11 cellular contexts compared by ENCODE assay signal in the genomic region with DNA sequence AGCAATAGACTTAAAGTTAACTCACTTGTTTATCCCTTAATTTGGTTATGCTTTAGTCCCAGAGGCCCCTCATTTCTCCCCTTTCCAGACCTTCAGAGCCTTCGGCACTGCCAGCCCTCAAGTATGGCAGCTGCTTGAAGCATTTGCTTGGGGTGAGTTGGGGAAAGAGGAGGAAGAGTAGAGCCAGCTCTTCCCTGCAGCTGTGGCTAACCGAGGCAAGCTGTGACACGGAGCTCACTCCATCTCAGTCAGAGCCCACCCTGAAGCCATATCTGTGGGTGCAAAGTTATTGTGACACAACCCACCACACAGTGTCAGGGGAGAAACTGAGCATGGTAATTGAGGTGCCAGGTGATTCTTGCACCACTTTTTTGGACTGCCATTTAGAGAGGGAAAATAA.
DNase-seq lines count a peak whose midpoint lies in the region; ATAC-seq and TF ChIP-seq lines count a peak whose summit lies in the region.
"Had no signal": no experiment of that assay in that cellular context is flagged by ENCODE, and none has a peak within 500 bp of the region (broad histone marks: within the 10 kb centered on the region; RNA-seq: fewer than 3 reads in every experiment).

No MANE protein-coding gene starts in this region.

- no peak for TF ChIP-seq EP300 in suprapubic skin (IDR thresholded peaks at IDR 0.05)

- H3K36me3 Mint-ChIP-seq in activated CD8-positive, alpha-beta T cell treated with anti-CD3 and anti-CD28 coated beads for 36 hours (ENCODE audit: low read depth): peaks cover 1% of the 10 kb centered on the region
- H3K36me3 Mint-ChIP-seq in CD4-positive, alpha-beta memory T cell: no peaks in the 10 kb centered on the region
- H3K36me3 Mint-ChIP-seq: brain had no signal

- intact Hi-C loops in ascending aorta (cut with DNase I): loop anchor here (5.0 kb wide), 1 partner anchor 204 kb away; no protein-coding TSS in a partner anchor
- intact Hi-C loops in activated CD8-positive, alpha-beta T cell treated with anti-CD3 and anti-CD28 coated beads for 36 hours (cut with micrococcal nuclease): no loop called here
- intact Hi-C loops in CD4-positive, alpha-beta memory T cell (cut with micrococcal nuclease): no loop called here

- peak overlapping the region in 1 of 2 experiments; percentile 73 for H3K14ac ChIP-seq in mesenchymal stem cell (ENCODE audit: low read length in 2 of 2)

- no peak overlapping the region for H3K4me2 ChIP-seq in mesenchymal stem cell (ENCODE audit: low read length, poor library complexity, severe bottlenecking)

- H2BK120ac ChIP-seq in mesenchymal stem cell (ENCODE audit: low read depth, low read length): peak overlapping the region; percentile 2

- no peaks in the 10 kb centered on the region for H3K9me3 ChIP-seq in ascending aorta
- no peaks in the 10 kb centered on the region for H3K9me3 ChIP-seq in mesenchymal stem cell (ENCODE audit: control insufficient read depth, low read length)
- H3K9me3 ChIP-seq in suprapubic skin: no peaks in the 10 kb centered on the region
- H3K9me3 ChIP-seq in CD4-positive, alpha-beta memory T cell (ENCODE audit: control insufficient read depth in 1 of 2, low read length in 2 of 2): no peaks in the 10 kb centered on the region

- H3K4ac ChIP-seq in mesenchymal stem cell (ENCODE audit: low read depth in 1 of 2, low read length in 2 of 2): peak overlapping the region; percentile 80 to 96

- 100% methylated on average over 3 of the region's 3 CpGs for WGBS in mesenchymal stem cell
- 83% methylated on average over 3 of the region's 3 CpGs for WGBS in suprapubic skin

- no peak overlapping the region for H3K4me3 ChIP-seq in ascending aorta
- H3K4me3 ChIP-seq in mesenchymal stem cell (ENCODE audit: insufficient read depth in 1 of 2, low read depth in 1 of 2, low read length in 2 of 2): no peak overlapping the region
- H3K4me3 ChIP-seq in suprapubic skin: no peak overlapping the region
- H3K4me3 ChIP-seq in CD4-positive, alpha-beta memory T cell (ENCODE audit: low read length in 2 of 2): no peak overlapping the region

- peak overlapping the region; percentile 47 to 89 for H3K27ac ChIP-seq in ascending aorta
- H3K27ac ChIP-seq in mesenchymal stem cell (ENCODE audit: low read length, poor library complexity, severe bottlenecking): peak overlapping the region; percentile 96
- H3K27ac ChIP-seq in suprapubic skin: peak overlapping the region; percentile 53
- no peak overlapping the region for H3K27ac ChIP-seq in CD4-positive, alpha-beta memory T cell (ENCODE audit: low read depth, low read length)

- H3K79me1 ChIP-seq in mesenchymal stem cell (replicated peaks; ENCODE audit: low read length, poor library complexity, severe bottlenecking): peaks cover 4% of the 10 kb centered on the region

- H3K18ac ChIP-seq in mesenchymal stem cell (ENCODE audit: low read depth in 1 of 2, low read length in 2 of 2): peak overlapping the region; percentile 71 to 95

- H3K23ac ChIP-seq in mesenchymal stem cell (ENCODE audit: low read length in 2 of 2): no peak overlapping the region

- H2AFZ ChIP-seq in mesenchymal stem cell (ENCODE audit: low read depth, low read length): no peak overlapping the region

- no peak overlapping the region for H2BK15ac ChIP-seq in mesenchymal stem cell (ENCODE audit: low read depth, poor library complexity, severe bottlenecking)

- TF ChIP-seq CTCF in ascending aorta (IDR thresholded peaks at IDR 0.05) (no peak), suprapubic skin (IDR thresholded peaks at IDR 0.05) (no peak)
- no peak for TF ChIP-seq CTCF in activated CD8-positive, alpha-beta T cell treated with anti-CD3 and anti-CD28 coated beads for 36 hours (IDR thresholded peaks at IDR 0.05)

- H3K4me3 Mint-ChIP-seq in activated CD8-positive, alpha-beta T cell treated with anti-CD3 and anti-CD28 coated beads for 36 hours: no peak overlapping the region
- no peak overlapping the region for H3K4me3 Mint-ChIP-seq in CD4-positive, alpha-beta memory T cell
- H3K4me3 Mint-ChIP-seq: brain had no signal

- H3K9me3 Mint-ChIP-seq in activated CD8-positive, alpha-beta T cell treated with anti-CD3 and anti-CD28 coated beads for 36 hours: no peaks in the 10 kb centered on the region
- H3K9me3 Mint-ChIP-seq in CD4-positive, alpha-beta memory T cell: no peaks in the 10 kb centered on the region

- peak overlapping the region; percentile 100 for H2AK5ac ChIP-seq in mesenchymal stem cell (ENCODE audit: low read length, severe bottlenecking)

- peak; percentile 3 for DNase-seq in HT1080 (ENCODE audit: low read depth)
- no peak for DNase-seq in ascending aorta (ENCODE audit: low spot score in 2 of 2)
- no peak for DNase-seq in mesenchymal stem cell
- no peak for DNase-seq in suprapubic skin (ENCODE audit: low spot score in 2 of 2)
- DNase-seq in activated CD8-positive, alpha-beta T cell treated with anti-CD3 and anti-CD28 coated beads for 36 hours: no peak
- DNase-seq in CD4-positive, alpha-beta memory T cell: no peak
- no peak for DNase-seq in activated gamma-delta T cell treated with Interleukin-2 at 50 U/mL for 16 hours
- DNase-seq: NCI-H1694, retina had no signal

- H3K4me1 ChIP-seq in ascending aorta (peaks cover 0 to 22% of the 10 kb centered on the region in 2 donors), mesenchymal stem cell (ENCODE audit: control insufficient read depth, insufficient read depth, low read depth, low read length) (peaks cover 7% of the 10 kb centered on the region), suprapubic skin (peaks cover 29% of the 10 kb centered on the region)
- H3K4me1 ChIP-seq in CD4-positive, alpha-beta memory T cell (ENCODE audit: insufficient read depth, low read length): no peaks in the 10 kb centered on the region

- peak overlapping the region; percentile 90 to 99 for H2BK12ac ChIP-seq in mesenchymal stem cell (ENCODE audit: low read length in 2 of 2)

- H3K27me3 ChIP-seq in ascending aorta (no peaks in the 10 kb centered on the region), mesenchymal stem cell (ENCODE audit: control insufficient read depth in 1 of 2, insufficient read depth in 1 of 2, low read length in 2 of 2) (no peaks in the 10 kb centered on the region), suprapubic skin (no peaks in the 10 kb centered on the region)
- no peaks in the 10 kb centered on the region for H3K27me3 ChIP-seq in CD4-positive, alpha-beta memory T cell (ENCODE audit: insufficient read depth, low read length)

- H3K27me3 Mint-ChIP-seq in activated CD8-positive, alpha-beta T cell treated with anti-CD3 and anti-CD28 coated beads for 36 hours: no peaks in the 10 kb centered on the region
- H3K27me3 Mint-ChIP-seq in CD4-positive, alpha-beta memory T cell: no peaks in the 10 kb centered on the region

- CTCF ChIA-PET in activated CD8-positive, alpha-beta T cell treated with anti-CD3 and anti-CD28 coated beads for 36 hours (lab: Charles Lee): interaction anchor here (0.6 to 1.9 kb wide), 3 partner anchors 8 to 290 kb away, joined by 3 to 9 read pairs (median 3); no protein-coding TSS in a partner anchor
- CTCF ChIA-PET in CD4-positive, alpha-beta memory T cell (lab: Charles Lee; ENCODE audit: partially characterized antibody): interaction anchor here (0.7 kb wide), 1 partner anchor 8 kb away, joined by 3 read pairs; no protein-coding TSS in a partner anchor

- TF ChIP-seq POLR2A in suprapubic skin (IDR thresholded peaks at IDR 0.05): no peak

- no peak for ATAC-seq in GM19328 (IDR thresholded peaks at IDR 0.05; ENCODE audit: unreplicated experiment)
- ATAC-seq in activated CD8-positive, alpha-beta T cell treated with anti-CD3 and anti-CD28 coated beads for 36 hours: no peak

- H3K27ac Mint-ChIP-seq in activated CD8-positive, alpha-beta T cell treated with anti-CD3 and anti-CD28 coated beads for 36 hours: no peak overlapping the region
- H3K27ac Mint-ChIP-seq in CD4-positive, alpha-beta memory T cell: no peak overlapping the region

- H3K9ac ChIP-seq in mesenchymal stem cell (ENCODE audit: low read length): no peak overlapping the region

- POLR2A ChIA-PET in activated CD8-positive, alpha-beta T cell treated with anti-CD3 and anti-CD28 coated beads for 36 hours (lab: Charles Lee): interaction anchor here (0.6 to 1.3 kb wide), 3 partner anchors 27 to 198 kb away, joined by 3 read pairs; no protein-coding TSS in a partner anchor
- POLR2A ChIA-PET in CD4-positive, alpha-beta memory T cell (lab: Charles Lee; ENCODE audit: partially characterized antibody): interaction anchor here (0.7 kb wide), 1 partner anchor 10 kb away, joined by 3 read pairs; no protein-coding TSS in a partner anchor

- H3K36me3 ChIP-seq in ascending aorta (no peaks in the 10 kb centered on the region), mesenchymal stem cell (ENCODE audit: control insufficient read depth in 1 of 2, insufficient read depth in 2 of 2, low read depth in 1 of 2, low read length in 2 of 2) (no peaks in the 10 kb centered on the region), suprapubic skin (no peaks in the 10 kb centered on the region)
- no peaks in the 10 kb centered on the region for H3K36me3 ChIP-seq in CD4-positive, alpha-beta memory T cell (ENCODE audit: insufficient read depth, low read length)

- H2BK5ac ChIP-seq in mesenchymal stem cell (ENCODE audit: low read depth, low read length, poor library complexity, severe bottlenecking): peak overlapping the region; percentile 99

- H4K91ac ChIP-seq in mesenchymal stem cell (ENCODE audit: low read length): peak overlapping the region; percentile 95

- H3K4me1 Mint-ChIP-seq in activated CD8-positive, alpha-beta T cell treated with anti-CD3 and anti-CD28 coated beads for 36 hours (ENCODE audit: low read depth): peaks cover 14% of the 10 kb centered on the region
- peaks cover 0 to 6% (median under 1%) of the 10 kb centered on the region in 4 donors for H3K4me1 Mint-ChIP-seq in CD4-positive, alpha-beta memory T cell

- H4K8ac ChIP-seq in mesenchymal stem cell (ENCODE audit: low read length): peak overlapping the region; percentile 10
